11 cellular contexts compared by ENCODE assay signal in the genomic region with DNA sequence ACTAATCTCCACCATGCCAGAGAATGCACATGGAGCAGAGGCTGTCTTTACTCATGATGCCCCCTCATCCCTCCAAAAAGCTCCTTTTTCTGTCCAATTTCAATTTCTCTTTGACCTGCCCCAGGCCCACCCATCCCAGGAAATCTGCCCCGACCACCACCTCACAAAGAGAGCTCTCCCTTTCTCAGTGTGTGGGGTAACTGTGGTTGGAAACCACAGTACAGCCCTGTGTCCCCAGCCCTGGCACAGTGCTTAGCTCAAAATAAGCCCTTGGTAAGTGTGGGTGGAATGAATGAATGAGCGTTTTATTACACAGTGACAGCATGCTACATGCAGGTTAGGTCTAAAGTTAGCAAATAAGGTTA. TPM values are rescaled to one million over a fixed set of nuclear protein-coding genes. Genes with fewer than 3 reads are reported as not detected.
DNase-seq lines count a peak whose midpoint lies in the region; ATAC-seq, FAIRE-seq and TF ChIP-seq lines count a peak whose summit lies in the region.
"Had no signal": no experiment of that assay in that cellular context is flagged by ENCODE, and none has a peak within 500 bp of the region (broad histone marks: within the 10 kb centered on the region; RNA-seq: fewer than 3 reads in every experiment).

No MANE protein-coding gene starts in this region.

- no peak for TF ChIP-seq CTCF in foreskin keratinocyte (conservative IDR thresholded peaks at IDR 0.05)
- no peak for TF ChIP-seq CTCF in GM20000 (IDR thresholded peaks at IDR 0.05; ENCODE audit: extremely low read depth, missing control alignments)
- no peak for TF ChIP-seq CTCF in H9 (conservative IDR thresholded peaks at IDR 0.05)

- H4K5ac ChIP-seq in H9 (ENCODE audit: insufficient read length, low read depth, low read length) = no peak overlapping the region

- no peak overlapping the region for H3K4me2 ChIP-seq in H9 (ENCODE audit: insufficient read depth, insufficient read length, low read length)

- H3K27ac ChIP-seq in foreskin keratinocyte = peak overlapping the region; percentile 96
- no peak overlapping the region for H3K27ac ChIP-seq in H9 (ENCODE audit: insufficient read length, low read depth, low read length)

- H3K9ac ChIP-seq in H9 (ENCODE audit: extremely low read depth, insufficient read length, low read length) = no peak overlapping the region

- H2BK5ac ChIP-seq in H9 (ENCODE audit: insufficient read length, low read length) = no peak overlapping the region

- no peaks in the 10 kb centered on the region; a peak in 1 of 7 replicates for H3K36me3 Mint-ChIP-seq in H9 (ENCODE audit: insufficient read depth in 1 of 3, low read depth in 3 of 3)
- H3K36me3 Mint-ChIP-seq: brain, memory B cell had no signal

- H3K4me3 Mint-ChIP-seq in H9 = no peak overlapping the region
- H3K4me3 Mint-ChIP-seq: brain, memory B cell had no signal

- H2AK5ac ChIP-seq in H9 (ENCODE audit: insufficient read length, low read length) = no peak overlapping the region

- no peak overlapping the region for H4K8ac ChIP-seq in H9 (replicated peaks; ENCODE audit: insufficient read length, low read depth, low read length)

- no peak overlapping the region for H3K18ac ChIP-seq in H9 (ENCODE audit: insufficient read length, low read depth, low read length)

- WGBS in H9 (ENCODE audit: extremely low coverage, insufficient read length, low lambda C conversion rate) = no CpG with 5 or more reads among the region's 2 CpGs

- H3K9me3 ChIP-seq in H9 (ENCODE audit: control insufficient read depth, low read depth, low read length) = no peaks in the 10 kb centered on the region

- TF ChIP-seq POLR2A in GM12892 (IDR thresholded peaks at IDR 0.05; ENCODE audit: low read depth, low read length) = peak; percentile 25; the same call in 1 of the 2 replicates

- H3K9me3 Mint-ChIP-seq in H9 = no peaks in the 10 kb centered on the region; a peak in 1 of 5 replicates
- H3K9me3 Mint-ChIP-seq: memory B cell had no signal

- H3K27me3 Mint-ChIP-seq in H9 (ENCODE audit: low read depth) = peaks cover 16% of the 10 kb centered on the region
- H3K27me3 Mint-ChIP-seq: brain, memory B cell had no signal

- H3K4ac ChIP-seq in H9 (ENCODE audit: low read depth, low read length) = no peak overlapping the region

- no peak for FAIRE-seq in GM12892 (lab: Jason Lieb, UNC)

- no peak overlapping the region for H3K56ac ChIP-seq in H9 (ENCODE audit: insufficient read length, low read depth, low read length)

- H3K23ac ChIP-seq in H9 (ENCODE audit: insufficient read length, low read depth, low read length) = no peak overlapping the region

- DNase-seq in GM12892 (ENCODE audit: insufficient read length) = no peak
- no peak for DNase-seq in foreskin keratinocyte
- no peak for DNase-seq in GM20000 (ENCODE audit: low spot score)
- no peak for DNase-seq in UCSD-AML1 (lab: John Stamatoyannopoulos, UW; ENCODE audit: unreplicated experiment)
- DNase-seq in NCI-H226 = no peak
- DNase-seq in H9 = no peak
- DNase-seq: DND-41 had no signal

- H4K20me1 ChIP-seq in H9 (ENCODE audit: control insufficient read depth, insufficient read depth, insufficient read length) = no peaks in the 10 kb centered on the region

- no peak overlapping the region for H2AFZ ChIP-seq in H9 (ENCODE audit: low read length)

- H3K4me1 ChIP-seq in foreskin keratinocyte (peaks cover 43% of the 10 kb centered on the region), H9 (ENCODE audit: insufficient read depth, low read length) (peaks cover 5% of the 10 kb centered on the region; the same call in 1 of the 2 replicates)

- no peak overlapping the region for H2BK20ac ChIP-seq in H9 (ENCODE audit: low read depth, low read length, poor library complexity, severe bottlenecking)

- peaks cover 43 to 48% of the 10 kb centered on the region in 2 experiments for H3K4me1 Mint-ChIP-seq in H9

- H2BK120ac ChIP-seq in H9 (ENCODE audit: low read depth, low read length, poor library complexity, severe bottlenecking) = no peak overlapping the region

- no peaks in the 10 kb centered on the region for H3K23me2 ChIP-seq in H9 (ENCODE audit: insufficient read length, low read depth, low read length, poor library complexity, severe bottlenecking)

- H3K27ac Mint-ChIP-seq in H9 = 0 out of 7 replicates have a peak overlapping the region, but pooled peaks of 1 of the 3 experiments have one; percentile 57
- H3K27ac Mint-ChIP-seq: memory B cell had no signal

- H3K79me1 ChIP-seq in H9 (ENCODE audit: insufficient read depth, low read depth, low read length, poor library complexity, severe bottlenecking) = no peaks in the 10 kb centered on the region

- H3K14ac ChIP-seq in H9 (ENCODE audit: insufficient read depth, low read length) = no peak overlapping the region

- H2BK12ac ChIP-seq in H9 (ENCODE audit: insufficient read length, low read depth, low read length) = no peak overlapping the region

- no peak overlapping the region for H4K91ac ChIP-seq in H9 (ENCODE audit: insufficient read length, low read depth, low read length)

- no peaks in the 10 kb centered on the region for H3K79me2 ChIP-seq in H9 (ENCODE audit: insufficient read depth, low read length)

- ATAC-seq in GM21423 (IDR thresholded peaks at IDR 0.05; ENCODE audit: unreplicated experiment) (peak; percentile 29), HG03469 (IDR thresholded peaks at IDR 0.05; ENCODE audit: unreplicated experiment) (peak; percentile 21), foreskin keratinocyte (no peak)

- no peak overlapping the region for H2BK15ac ChIP-seq in H9 (ENCODE audit: low read depth, low read length)

- no peak overlapping the region for H3T11ph ChIP-seq in H9 (ENCODE audit: low read length)

- H3K27me3 ChIP-seq in foreskin keratinocyte (no peaks in the 10 kb centered on the region), H9 (ENCODE audit: insufficient read depth, low read length) (no peaks in the 10 kb centered on the region; the same call in 1 of the 2 replicates)

RNA-seq across cellular contexts. Expression of gene CAB39, which starts 43.7 kb away (rescaled TPM):
- 68.8 TPM for polyA plus RNA-seq in GM12892 (2012; ENCODE audit: missing spikeins)
- total RNA-seq in foreskin keratinocyte (179 and 191 TPM in 2 replicates), H9 (2021) (41.8 and 42.7 TPM in 2 replicates)
- polyA plus RNA-seq in foreskin keratinocyte = 67.8 and 73.5 TPM in 2 replicates
